Comparison of ENCODE assay signal across 22 cellular contexts in genomic region chr6:147648936-147649335, GRCh38.
"Had no signal": no experiment of that assay in that cellular context is flagged by ENCODE, and none has a peak within 500 bp of the region (broad histone marks: within the 10 kb centered on the region; RNA-seq: fewer than 3 reads in every experiment).

No MANE protein-coding gene starts in this region.

- H3K27me3 ChIP-seq: body of pancreas, foreskin keratinocyte, tibial nerve, vagina had no signal

- DNase-seq: activated CD4-positive, CD25-positive, alpha-beta regulatory T cell treated with anti-CD3 and anti-CD28 coated beads, Interleukin-2, amount 50 U/mL, for 72 hours; activated CD8-positive, alpha-beta memory T cell treated with anti-CD3 and anti-CD28 coated beads for 24 hours; activated CD8-positive, alpha-beta memory T cell treated with anti-CD3 and anti-CD28 coated beads, Interleukin-2, amount 50 U/mL, for 48 hours; activated effector memory CD4-positive, alpha-beta T cell treated with anti-CD3 and anti-CD28 coated beads, Interleukin-2, amount 50 U/mL, for 16 hours; activated naive CD4-positive, alpha-beta T cell treated with anti-CD3 and anti-CD28 coated beads, Interleukin-2, amount 50 U/mL, for 16 hours; activated T-cell treated with anti-CD3 and anti-CD28 coated beads, Interleukin-2, amount 50 U/mL, for 48 hours; body of pancreas; caudate nucleus; erythroblast; foreskin keratinocyte; hippocampal formation; islet precursor cell; left ventricle myocardium superior; nephron progenitor cell; nucleus accumbens; posterior cingulate gyrus; retina; stimulated activated naive CD8-positive, alpha-beta T cell treated with anti-CD3 and anti-CD28 coated beads, Interleukin-15, Interleukin-2, amounts not matched to agents 100 U/mL and 50 U/mL, for 24 hours; substantia nigra had no signal

- H3K4me1 ChIP-seq: body of pancreas, foreskin keratinocyte, vagina had no signal

- H3K4me3 ChIP-seq: body of pancreas, tibial nerve, vagina had no signal

- H3K9me3 ChIP-seq: body of pancreas, tibial nerve, vagina had no signal

- ATAC-seq: body of pancreas; foreskin keratinocyte; left ventricle myocardium superior; stimulated activated naive CD8-positive, alpha-beta T cell treated with anti-CD3 and anti-CD28 coated beads, Interleukin-15, Interleukin-2, amounts not matched to agents 100 U/mL and 50 U/mL, for 24 hours had no signal

- H3K27ac ChIP-seq: body of pancreas, foreskin keratinocyte, tibial nerve, vagina, VCaP had no signal

- H3K36me3 ChIP-seq: tibial nerve, vagina had no signal
